ENCODE assay signal across 27 cellular contexts in the genomic region with DNA sequence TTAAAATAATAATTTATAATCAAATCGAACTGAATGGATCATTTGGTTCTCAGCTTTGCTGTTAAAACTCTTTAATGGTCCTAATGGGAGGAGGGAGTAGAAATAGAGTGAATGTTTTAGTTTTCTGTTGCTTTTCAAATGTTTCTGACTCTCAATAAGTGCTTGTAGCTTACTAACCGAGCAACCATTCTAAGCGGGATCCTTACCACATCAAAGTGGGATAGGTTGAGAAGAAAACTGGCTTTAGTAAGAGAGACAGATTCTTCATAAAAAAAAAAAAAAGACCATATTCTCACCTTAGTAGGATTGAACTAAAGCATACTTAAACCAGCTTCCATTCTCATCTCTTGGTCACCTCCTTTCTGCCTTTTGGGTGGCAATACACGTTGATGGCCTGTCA.
"Had no signal": no experiment of that assay in that cellular context is flagged by ENCODE, and none has a peak within 500 bp of the region (broad histone marks: within the 10 kb centered on the region; RNA-seq: fewer than 3 reads in every experiment).

No MANE protein-coding gene starts in this region.

- H3K4me3 ChIP-seq: MG63 had no signal

- H3K9me3 ChIP-seq: MG63 had no signal

- DNase-seq: Karpas-422, Kasumi-1, MG63, MM.1S, MV-4-11, NCI-H1048, NCI-H1092, NCI-H1092 treated with DMSO at 0.1 percent for 48 hours, NCI-H1436, NCI-H1436 treated with DMSO at 0.1 percent for 48 hours, NCI-H146, NCI-H1694, NCI-H1694 treated with DMSO at 0.1 percent for 48 hours, NCI-H187, NCI-H187 treated with DMSO at 0.1 percent for 48 hours, NCI-H1930, NCI-H2029, NCI-H2029 treated with DMSO at 0.1 percent for 48 hours, NCI-H2081 treated with DMSO at 0.1 percent for 48 hours, NCI-H2107, NCI-H2171, NCI-H2171 treated with DMSO at 0.1 percent for 48 hours, NCI-H226, NCI-H345, NCI-H510A, NCI-H510A treated with DMSO at 0.1 percent for 48 hours, NCI-H524 had no signal

- H3K27me3 ChIP-seq: MG63 had no signal

- H3K36me3 ChIP-seq: MG63 had no signal
